8 cellular contexts compared by ENCODE assay signal in genomic region chr6:158605266-158605878, GRCh38. TPM values are rescaled to one million over a fixed set of nuclear protein-coding genes. Genes with fewer than 3 reads are reported as not detected.
A peak's percentile ranks its signal among the peaks of the same experiment; 100 is the strongest.
DNase-seq lines count a peak whose midpoint lies in the region; ATAC-seq and TF ChIP-seq lines count a peak whose summit lies in the region.

No MANE protein-coding gene starts in this region.

- H3K4me1 ChIP-seq in IMR-90 (ENCODE audit: control insufficient read depth, insufficient read depth, low read length) (no peaks in the 10 kb centered on the region), Panc1 (ENCODE audit: control insufficient read depth, insufficient read depth, low read length) (no peaks in the 10 kb centered on the region), neutrophil (ENCODE audit: control insufficient read depth in 1 of 2, insufficient read depth in 1 of 2, low read depth in 1 of 2, low read length in 1 of 2) (no peaks in the 10 kb centered on the region), tibial artery (peaks cover 0 to 24% (median 3%) of the 10 kb centered on the region in 4 donors)

- H2BK120ac ChIP-seq in IMR-90 (ENCODE audit: low read depth, low read length): no peak overlapping the region

- peak overlapping the region; percentile 23 for H2AFZ ChIP-seq in IMR-90 (replicated peaks; ENCODE audit: low read length, poor library complexity)

- peak; percentile 84 for TF ChIP-seq RAD21 in IMR-90 (IDR thresholded peaks at IDR 0.05; ENCODE audit: low read length)

- no peak overlapping the region for H4K5ac ChIP-seq in IMR-90 (ENCODE audit: low read depth, low read length)

- intact Hi-C loops in IMR-90 (cut with micrococcal nuclease) (loop anchor here (1.0 kb wide), 2 partner anchors 384 to 391 kb away; no protein-coding TSS in a partner anchor), Panc1 (cut with micrococcal nuclease; ENCODE audit: unreplicated experiment) (no loop called here), tibial artery (cut with DNase I; ENCODE audit: low total_unique reads) (no loop called here)

- H3K79me1 ChIP-seq in IMR-90 (ENCODE audit: low read depth in 1 of 2, low read length in 2 of 2): peaks cover 21 to 36% of the 10 kb centered on the region in 2 experiments; a peak in 3 of 4 replicates

- no peak overlapping the region for H3K56ac ChIP-seq in IMR-90 (ENCODE audit: extremely low read depth, insufficient read depth, low read length)

- peaks cover 84% of the 10 kb centered on the region for H3K36me3 Mint-ChIP-seq in activated T-helper 17 cell treated with anti-CD3 and anti-CD28 coated beads, Interleukin-2, amount 50 U/mL, for 72 hours (ENCODE audit: low read depth)

- H3K9me1 ChIP-seq in IMR-90 (ENCODE audit: insufficient read depth, low read length): no peaks in the 10 kb centered on the region; the same call in 1 of the 2 replicates

- dilution Hi-C loops in IMR-90 (cut with HindIII; ENCODE audit: low sequenced_read_pairs, unreplicated experiment): no loop called here

- ATAC-seq in IMR-90 (ENCODE audit: low read depth) (peak; percentile 99), Panc1 (peak; percentile 88), GM21737 (IDR thresholded peaks at IDR 0.05; ENCODE audit: unreplicated experiment) (no peak)
- peak; percentile 51 for ATAC-seq in activated T-helper 17 cell treated with anti-CD3 and anti-CD28 coated beads, Interleukin-2, amount 50 U/mL, for 72 hours (replicated peaks)

- no peaks in the 10 kb centered on the region for H3K27me3 Mint-ChIP-seq in activated T-helper 17 cell treated with anti-CD3 and anti-CD28 coated beads, Interleukin-2, amount 50 U/mL, for 72 hours

- peaks cover 10% of the 10 kb centered on the region for H3K4me1 Mint-ChIP-seq in activated T-helper 17 cell treated with anti-CD3 and anti-CD28 coated beads, Interleukin-2, amount 50 U/mL, for 72 hours

- peak overlapping the region; percentile 38 for H2AK9ac ChIP-seq in IMR-90 (replicated peaks; ENCODE audit: low read depth, low read length, poor library complexity)

- POLR2A ChIA-PET in IMR-90 (lab: Charles Lee; ENCODE audit: unreplicated experiment) (no interaction called here), Panc1 (lab: Charles Lee) (interaction anchor here (0.7 kb wide), 1 partner anchor 16 kb away, joined by 8 read pairs; no protein-coding TSS in a partner anchor)

- 48% methylated on average over 6 of the region's 13 CpGs; no CpG with 5 or more reads in 1 of the 2 experiments for WGBS in IMR-90 (ENCODE audit: extremely low coverage in 2 of 2, insufficient read length in 1 of 2), 2 experiments

- H3K4me3 ChIP-seq in IMR-90 (ENCODE audit: insufficient read depth, low read depth, low read length) (no peak overlapping the region), Panc1 (ENCODE audit: low read depth in 2 of 2, low read length in 2 of 2) (no peak overlapping the region), neutrophil (ENCODE audit: low read depth in 1 of 2, low read length in 1 of 2) (no peak overlapping the region), tibial artery (no peak overlapping the region)

- in situ Hi-C loops in IMR-90 (cut with MboI; ENCODE audit: low sequenced_read_pairs): no loop called here
- in situ Hi-C loops in Panc1 (cut with HindIII; ENCODE audit: low pct_unique_long_range_greater_than_20kb, low sequenced_read_pairs): no loop called here

- H3K18ac ChIP-seq in IMR-90 (ENCODE audit: low read depth, low read length): no peak overlapping the region

- CTCF ChIA-PET in IMR-90 (lab: Yijun Ruan, JAX) (interaction anchor here (0.5 to 1.9 kb wide), 6 partner anchors 18 to 392 kb away, joined by 3 to 12 read pairs (median 6); no protein-coding TSS in a partner anchor), Panc1 (lab: Charles Lee) (interaction anchor here (0.6 to 2.4 kb wide), 6 partner anchors 17 to 519 kb away, joined by 3 to 29 read pairs (median 6); no protein-coding TSS in a partner anchor)

- no peak overlapping the region for H3K23ac ChIP-seq in IMR-90 (ENCODE audit: low read depth, low read length)

- no peak for TF ChIP-seq POLR2A in IMR-90 (IDR thresholded peaks at IDR 0.05; ENCODE audit: low read depth, low read length)

- H3K27me3 ChIP-seq in IMR-90 (ENCODE audit: control insufficient read depth, insufficient read depth, low read length): no peaks in the 10 kb centered on the region
- no peaks in the 10 kb centered on the region for H3K27me3 ChIP-seq in Panc1 (ENCODE audit: control insufficient read depth, insufficient read depth, low read length)
- H3K27me3 ChIP-seq in neutrophil: no peaks in the 10 kb centered on the region
- no peaks in the 10 kb centered on the region for H3K27me3 ChIP-seq in tibial artery

- BruUV-seq in IMR-90 (replicated peaks; lab: Mats Ljungman, UMichigan) (no TSS peak), Panc1 (replicated peaks; lab: Mats Ljungman, UMichigan) (no TSS peak)

- H3K27ac ChIP-seq in IMR-90 (ENCODE audit: insufficient read depth, low read length) (no peak overlapping the region), Panc1 (ENCODE audit: low read length) (no peak overlapping the region), neutrophil (no peak overlapping the region), tibial artery (peak overlapping the region in 1 of 2 donors; percentile 8)

- peak; percentile 77 for TF ChIP-seq CTCF in IMR-90 (conservative IDR thresholded peaks at IDR 0.05; ENCODE audit: low read depth, low read length)
- TF ChIP-seq CTCF in Panc1 (IDR thresholded peaks at IDR 0.05): peak; percentile 84
- TF ChIP-seq CTCF in neutrophil (IDR thresholded peaks at IDR 0.05): peak; percentile 58
- TF ChIP-seq CTCF in tibial artery (IDR thresholded peaks at IDR 0.05): peak; percentile 75 to 80

- H3K27ac Mint-ChIP-seq in activated T-helper 17 cell treated with anti-CD3 and anti-CD28 coated beads, Interleukin-2, amount 50 U/mL, for 72 hours: no peak overlapping the region

- H2BK15ac ChIP-seq in IMR-90 (ENCODE audit: low read depth, low read length): no peak overlapping the region

- H4K20me1 ChIP-seq in IMR-90 (ENCODE audit: insufficient read depth, low read length): 0 out of 2 replicates have a peak, but pooled peaks cover 5% of the 10 kb centered on the region

- H4K8ac ChIP-seq in IMR-90 (ENCODE audit: low read depth in 2 of 2, low read length in 2 of 2): 0 out of 4 replicates have a peak overlapping the region, but pooled peaks of 1 of the 2 experiments have one; percentile 35

- no peak overlapping the region for H2BK20ac ChIP-seq in IMR-90 (ENCODE audit: low read depth, low read length)

- no peak overlapping the region for H3K4me2 ChIP-seq in IMR-90 (ENCODE audit: low read depth, low read length)

- no peak overlapping the region for H2AK5ac ChIP-seq in IMR-90 (ENCODE audit: low read depth, low read length)

- H3K4me3 Mint-ChIP-seq in activated T-helper 17 cell treated with anti-CD3 and anti-CD28 coated beads, Interleukin-2, amount 50 U/mL, for 72 hours: no peak overlapping the region

- no peak overlapping the region for H4K91ac ChIP-seq in IMR-90 (ENCODE audit: insufficient read depth, low read depth, low read length)

- H3K9me3 ChIP-seq in IMR-90 (ENCODE audit: control insufficient read depth, insufficient read depth, low read length): no peaks in the 10 kb centered on the region
- H3K9me3 ChIP-seq in Panc1 (ENCODE audit: control insufficient read depth, insufficient read depth, low read depth, low read length): no peaks in the 10 kb centered on the region
- H3K9me3 ChIP-seq in neutrophil: no peaks in the 10 kb centered on the region
- H3K9me3 ChIP-seq in tibial artery: no peaks in the 10 kb centered on the region

- DNase-seq in DMS 273 treated with DMSO at 0.1 percent for 48 hours (lab: John Stamatoyannopoulos, UW): peak; percentile 42
- peak; percentile 77 for DNase-seq in IMR-90
- DNase-seq in Panc1 (ENCODE audit: low read depth, low spot score): peak; percentile 53
- DNase-seq in fibroblast of the conjunctiva (ENCODE audit: low read depth): peak; percentile 73
- peak; percentile 50 to 76 for DNase-seq in tibial artery

- no peak overlapping the region for H3K9ac ChIP-seq in IMR-90 (ENCODE audit: low read depth, low read length)

- no peaks in the 10 kb centered on the region for H3K9me3 Mint-ChIP-seq in activated T-helper 17 cell treated with anti-CD3 and anti-CD28 coated beads, Interleukin-2, amount 50 U/mL, for 72 hours

- no peak overlapping the region for H3K14ac ChIP-seq in IMR-90 (replicated peaks; ENCODE audit: low read depth, low read length)

- peaks cover 37% of the 10 kb centered on the region for H3K36me3 ChIP-seq in IMR-90 (ENCODE audit: control insufficient read depth, insufficient read depth, low read length)
- peaks cover 20% of the 10 kb centered on the region for H3K36me3 ChIP-seq in Panc1 (ENCODE audit: control insufficient read depth, insufficient read depth, low read length)
- H3K36me3 ChIP-seq in neutrophil: peaks cover 41% of the 10 kb centered on the region
- peaks cover 0 to 56% (median 35%) of the 10 kb centered on the region in 3 donors for H3K36me3 ChIP-seq in tibial artery

- H3K4ac ChIP-seq in IMR-90 (ENCODE audit: low read depth, low read length): no peak overlapping the region

- H2BK5ac ChIP-seq in IMR-90 (ENCODE audit: low read depth, low read length, poor library complexity, severe bottlenecking): no peak overlapping the region

TF ChIP-seq in IMR-90, 13 proteins besides CTCF, POLR2A, EP300 and RAD21 (continues in another document):
- TF ChIP-seq MAZ (IDR thresholded peaks at IDR 0.05; ENCODE audit: borderline replicate concordance, low read depth, low read length) (no peak), CEBPB (IDR thresholded peaks at IDR 0.05; ENCODE audit: low read depth, low read length) (no peak)

RNA-seq across cellular contexts. Expression of gene DYNLT1, which starts 39.2 kb away (rescaled TPM):
- total RNA-seq in IMR-90 (2012; rRNA removed) (187 and 235 TPM in 2 replicates), Panc1 (2021; ENCODE audit: unreplicated experiment) (137 TPM)
- 338 and 349 TPM in 2 replicates for polyA plus RNA-seq in IMR-90 (2012; rRNA removed)
- polyA plus RNA-seq in IMR-90 (2012; cell fraction: cytosol; rRNA removed): 134 and 310 TPM in 2 replicates
- polyA plus RNA-seq in IMR-90 (2012; cell fraction: nucleus; rRNA removed; ENCODE audit: low replicate concordance): 32.9 and 226 TPM in 2 replicates
- 105 TPM for polyA plus RNA-seq in Panc1 (2012; ENCODE audit: insufficient read length)
- total RNA-seq in activated T-helper 17 cell treated with anti-CD3 and anti-CD28 coated beads, Interleukin-2, amount 50 U/mL, for 72 hours: 10 to 100 TPM; 82.3 to 89.8 TPM

RNA-seq across cellular contexts. Expression of gene SYTL3, which starts 44.5 kb away (rescaled TPM):
- 3.6 and 4.3 TPM in 2 replicates for total RNA-seq in IMR-90 (2012; rRNA removed)
- 2.8 and 2.9 TPM in 2 replicates for polyA plus RNA-seq in IMR-90 (2012; rRNA removed)
- 1.6 and 2.4 TPM in 2 replicates for polyA plus RNA-seq in IMR-90 (2012; cell fraction: cytosol; rRNA removed)
- polyA plus RNA-seq in IMR-90 (2012; cell fraction: nucleus; rRNA removed; ENCODE audit: low replicate concordance): 3.8 and 6.6 TPM in 2 replicates
- total RNA-seq in Panc1 (2021; ENCODE audit: unreplicated experiment): 1.4 TPM
- 0.64 TPM for polyA plus RNA-seq in Panc1 (2012; ENCODE audit: insufficient read length)
- 100 to 1,000 TPM; 118 to 331 TPM for total RNA-seq in activated T-helper 17 cell treated with anti-CD3 and anti-CD28 coated beads, Interleukin-2, amount 50 U/mL, for 72 hours

RNA-seq across cellular contexts. Expression of gene TMEM181, which starts 45.5 kb away (rescaled TPM):
- total RNA-seq in IMR-90 (2012; rRNA removed) (27.8 and 40.0 TPM in 2 replicates), Panc1 (2021; ENCODE audit: unreplicated experiment) (38.0 TPM)
- polyA plus RNA-seq in IMR-90 (2012; rRNA removed): 16.8 and 22.8 TPM in 2 replicates
- polyA plus RNA-seq in IMR-90 (2012; cell fraction: cytosol; rRNA removed): 6.0 and 9.4 TPM in 2 replicates
- 4.9 and 22.2 TPM in 2 replicates for polyA plus RNA-seq in IMR-90 (2012; cell fraction: nucleus; rRNA removed; ENCODE audit: low replicate concordance)
- 24.5 TPM for polyA plus RNA-seq in Panc1 (2012; ENCODE audit: insufficient read length)
- total RNA-seq in activated T-helper 17 cell treated with anti-CD3 and anti-CD28 coated beads, Interleukin-2, amount 50 U/mL, for 72 hours: 10 to 100 TPM; 11.8 to 16.4 TPM

Comparison
In these comparisons a context has a peak if more than half of its experiments do, and no peak if none do; other contexts are left out.
1. RNA of gene SYTL3, which starts 44.5 kb away (total RNA-seq): 118 to 331 TPM in activated T-helper 17 cell treated with anti-CD3 and anti-CD28 coated beads, Interleukin-2, amount 50 U/mL, for 72 hours; 3.6 to 4.3 TPM in IMR-90 and 1.4 TPM in Panc1 (single experiment); every median in the first group is over 10 times any median in the second.
2. Peak in every context shown above with its lines, with median percentiles within 50 percentile points of each other: DNase-seq and CTCF ChIP-seq.